In genomic region chr13:114134944-114135610, GRCh38 we compare ENCODE assay signal across 19 cellular contexts. TPM values are rescaled to one million over a fixed set of nuclear protein-coding genes. Genes with fewer than 3 reads are reported as not detected.
DNase-seq lines count a peak whose midpoint lies in the region; ATAC-seq, FAIRE-seq and TF ChIP-seq lines count a peak whose summit lies in the region.
"Had no signal": no experiment of that assay in that cellular context is flagged by ENCODE, and none has a peak within 500 bp of the region (broad histone marks: within the 10 kb centered on the region; RNA-seq: fewer than 3 reads in every experiment).

No MANE protein-coding gene starts in this region.

- H3K4me3 ChIP-seq in parathyroid adenoma (ENCODE audit: low read depth, low read length) (no peak overlapping the region), lower leg skin (ENCODE audit: low read depth, poor library complexity, severe bottlenecking) (no peak overlapping the region)
- H3K4me3 ChIP-seq: A549, K562 had no signal

- no peak overlapping the region for H3K4me2 ChIP-seq in parathyroid adenoma (ENCODE audit: low read length)
- H3K4me2 ChIP-seq: A549 had no signal

- H3K27me3 ChIP-seq in parathyroid adenoma (ENCODE audit: control insufficient read depth, insufficient read depth, low read length): no peaks in the 10 kb centered on the region

- WGBS in lower leg skin, 2 donors: 59 to 78% methylated on average over 12 of the region's 12 CpGs

- intact Hi-C loops in lower leg skin (cut with DNase I; ENCODE audit: low total_unique reads): no loop called here

- H3K27ac ChIP-seq in parathyroid adenoma: no peak overlapping the region
- H3K27ac ChIP-seq: A549 had no signal

- TF ChIP-seq CTCF in chondrocyte (IDR thresholded peaks at IDR 0.05) (no peak), parathyroid adenoma (IDR thresholded peaks at IDR 0.05) (no peak), lower leg skin (IDR thresholded peaks at IDR 0.05) (no peak)

- no peak overlapping the region for H3K4me3 Mint-ChIP-seq in T-helper 1 cell treated with Interleukin-12 subunit alpha and Interleukin-12 subunit beta and Interleukin-4 antibody, amounts not matched to agents 30 μg/mL and 1 μg/mL, for 36 hours
- H3K4me3 Mint-ChIP-seq in chondrocyte (ENCODE audit: unreplicated experiment): no peak overlapping the region
- H3K4me3 Mint-ChIP-seq: activated T-cell treated with anti-CD3 and anti-CD28 coated beads, Interleukin-2, amount 50 U/mL, for 4 hours; dendritic cell treated with granulocyte-macrophage colony-stimulating factor and Interleukin-4, amounts not matched to agents 40 ng/mL and 50 ng/mL, for 4 days had no signal

- H3K27me3 Mint-ChIP-seq in T-helper 1 cell treated with Interleukin-12 subunit alpha and Interleukin-12 subunit beta and Interleukin-4 antibody, amounts not matched to agents 30 μg/mL and 1 μg/mL, for 36 hours (ENCODE audit: low read depth): peaks cover 4% of the 10 kb centered on the region
- no peaks in the 10 kb centered on the region for H3K27me3 Mint-ChIP-seq in chondrocyte (ENCODE audit: low read depth)
- H3K27me3 Mint-ChIP-seq: natural killer cell treated with Interleukin-12 subunit alpha and Interleukin-12 subunit beta and Interleukin-15 and Interleukin-18, amount 100 ng/mL, for 72 hours had no signal

- peaks cover 3% of the 10 kb centered on the region for H3K9me3 Mint-ChIP-seq in T-helper 1 cell treated with Interleukin-12 subunit alpha and Interleukin-12 subunit beta and Interleukin-4 antibody, amounts not matched to agents 30 μg/mL and 1 μg/mL, for 36 hours
- no peaks in the 10 kb centered on the region for H3K9me3 Mint-ChIP-seq in chondrocyte (ENCODE audit: low read depth)
- H3K9me3 Mint-ChIP-seq: activated T-cell treated with anti-CD3 and anti-CD28 coated beads, Interleukin-2, amount 50 U/mL, for 4 hours; dendritic cell treated with granulocyte-macrophage colony-stimulating factor and Interleukin-4, amounts not matched to agents 40 ng/mL and 50 ng/mL, for 4 days; natural killer cell treated with Interleukin-12 subunit alpha and Interleukin-12 subunit beta and Interleukin-15 and Interleukin-18, amount 100 ng/mL, for 72 hours had no signal

- peaks cover 10% of the 10 kb centered on the region for H3K36me3 Mint-ChIP-seq in T-helper 1 cell treated with Interleukin-12 subunit alpha and Interleukin-12 subunit beta and Interleukin-4 antibody, amounts not matched to agents 30 μg/mL and 1 μg/mL, for 36 hours (ENCODE audit: low read depth)
- H3K36me3 Mint-ChIP-seq in chondrocyte (ENCODE audit: low read depth): no peaks in the 10 kb centered on the region
- H3K36me3 Mint-ChIP-seq: natural killer cell treated with Interleukin-12 subunit alpha and Interleukin-12 subunit beta and Interleukin-15 and Interleukin-18, amount 100 ng/mL, for 72 hours had no signal

- no peaks in the 10 kb centered on the region for H3K36me3 ChIP-seq in parathyroid adenoma (ENCODE audit: control insufficient read depth, insufficient read depth, low read length)

- no peak for DNase-seq in T-helper 1 cell
- peak; percentile 32 for DNase-seq in M059J (ENCODE audit: low read depth)
- DNase-seq in chondrocyte (ENCODE audit: low spot score): peak; percentile 9
- no peak for DNase-seq in urothelium cell line (ENCODE audit: low spot score)
- DNase-seq in lower leg skin (ENCODE audit: low spot score in 2 of 2): no peak
- DNase-seq: activated T-cell treated with anti-CD3 and anti-CD28 coated beads, Interleukin-2, amount 50 U/mL, for 4 hours; hypothalamus; stimulated activated CD4-positive, alpha-beta T cell treated with anti-CD3 and anti-CD28 coated beads, Interleukin-4, amount 100 ng/mL, for 24 hours had no signal

- H3K27ac Mint-ChIP-seq in T-helper 1 cell treated with Interleukin-12 subunit alpha and Interleukin-12 subunit beta and Interleukin-4 antibody, amounts not matched to agents 30 μg/mL and 1 μg/mL, for 36 hours: peak overlapping the region; percentile 1
- no peak overlapping the region for H3K27ac Mint-ChIP-seq in chondrocyte (ENCODE audit: unreplicated experiment)
- H3K27ac Mint-ChIP-seq: dendritic cell treated with granulocyte-macrophage colony-stimulating factor and Interleukin-4, amounts not matched to agents 40 ng/mL and 50 ng/mL, for 4 days; natural killer cell treated with Interleukin-12 subunit alpha and Interleukin-12 subunit beta and Interleukin-15 and Interleukin-18, amount 100 ng/mL, for 72 hours had no signal

- ATAC-seq in HG03039 (IDR thresholded peaks at IDR 0.05; ENCODE audit: unreplicated experiment): no peak
- ATAC-seq: A549; activated CD4-positive, CD25-positive, alpha-beta regulatory T cell treated with anti-CD3 and anti-CD28 coated beads, Interleukin-2, amount 50 U/mL, for 24 hours; activated T-cell treated with anti-CD3 and anti-CD28 coated beads, Interleukin-2, amount 50 U/mL, for 4 hours; K562; natural killer cell treated with Interleukin-12 subunit alpha and Interleukin-12 subunit beta and Interleukin-15 and Interleukin-18, amount 100 ng/mL, for 72 hours; right cardiac atrium had no signal

- peaks cover 23% of the 10 kb centered on the region for H3K4me1 Mint-ChIP-seq in T-helper 1 cell treated with Interleukin-12 subunit alpha and Interleukin-12 subunit beta and Interleukin-4 antibody, amounts not matched to agents 30 μg/mL and 1 μg/mL, for 36 hours (ENCODE audit: low read depth)
- peaks cover 19% of the 10 kb centered on the region for H3K4me1 Mint-ChIP-seq in chondrocyte (ENCODE audit: low read depth)

- H3K9ac ChIP-seq in parathyroid adenoma: no peak overlapping the region

- no peak for TF ChIP-seq POLR2A in lower leg skin (IDR thresholded peaks at IDR 0.05)

- no peaks in the 10 kb centered on the region for H3K9me3 ChIP-seq in parathyroid adenoma (ENCODE audit: control insufficient read depth, low read length)
- H3K9me3 ChIP-seq: A549 had no signal

- no peaks in the 10 kb centered on the region for H3K4me1 ChIP-seq in parathyroid adenoma

- H2AFZ ChIP-seq in parathyroid adenoma: peak overlapping the region; percentile 50

- no peaks in the 10 kb centered on the region for H3K79me2 ChIP-seq in parathyroid adenoma

- no peak for FAIRE-seq in urothelium cell line (lab: Jason Lieb, UNC)
- FAIRE-seq: A549, K562 had no signal

RNA-seq across cellular contexts. Expression of gene RASA3, which starts 2.7 kb away (rescaled TPM):
- 15.5 and 23.9 TPM in 2 replicates for total RNA-seq in M059J (2014; rRNA removed; shearing (Covaris generic))
- 29.9 to 40.0 TPM (median 31.2 TPM) in 3 replicates for total RNA-seq in chondrocyte
- total RNA-seq in lower leg skin: 10 to 100 TPM; 12.9 to 30.5 (median 24.2) TPM

RNA-seq across cellular contexts. Expression of gene CFAP97D2, which starts 44.0 kb away (rescaled TPM):
- not detected in 2 replicates for total RNA-seq in M059J (2014; rRNA removed; shearing (Covaris generic))
- total RNA-seq in chondrocyte: not detected in 3 replicates
- total RNA-seq in lower leg skin: not detected
- total RNA-seq: activated T-cell treated with anti-CD3 and anti-CD28 coated beads, Interleukin-2, amount 50 U/mL, for 4 hours; K562; left colon; natural killer cell treated with Interleukin-12 subunit alpha and Interleukin-12 subunit beta and Interleukin-15 and Interleukin-18, amount 100 ng/mL, for 72 hours; right cardiac atrium; urinary bladder had no signal

Comparison
In these comparisons a context has a peak if more than half of its experiments do, and no peak if none do; other contexts are left out.
1. DNase-seq: peak in M059J (single experiment) and chondrocyte (single experiment); none in T-helper 1 cell (0 of 5), urothelium cell line (single experiment) and lower leg skin (0 of 2).